In genomic region chr1:183103141-183103540, GRCh38 we compare ENCODE assay signal across 1 cellular context.
A peak's percentile ranks its signal among the peaks of the same experiment; 100 is the strongest.
TF ChIP-seq lines count a peak whose summit lies in the region.

No MANE protein-coding gene starts in this region.

TF ChIP-seq in HepG2, 621 proteins besides CTCF, POLR2A, EP300 and RAD21 (continued from another document):
- peak; percentile 23 for TF ChIP-seq RBM22 (optimal IDR thresholded peaks at IDR 0.05; ENCODE audit: low read length)
TF ChIP-seq in HepG2: peak in this region for 1.
